1 cellular context compared by ENCODE assay signal in the genomic region with DNA sequence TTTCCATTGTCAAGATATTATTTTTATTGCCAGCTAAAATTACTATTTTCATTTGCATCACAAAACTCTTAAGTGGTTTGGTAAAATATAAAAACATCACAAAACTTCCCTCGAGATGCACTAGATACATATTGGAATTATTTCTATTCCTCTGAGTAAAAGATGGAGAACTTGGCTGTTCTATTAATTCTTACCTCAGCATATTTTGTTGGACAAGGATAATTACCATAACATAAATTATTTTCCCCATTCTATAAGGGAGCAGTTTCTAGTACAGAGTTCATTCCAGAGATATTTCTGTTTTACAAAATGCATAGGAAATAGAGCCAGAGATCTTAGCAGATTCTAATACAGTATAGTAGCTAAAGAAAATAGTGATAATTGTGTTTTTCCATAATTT.
TF ChIP-seq lines count a peak whose summit lies in the region.

No MANE protein-coding gene starts in this region.

TF ChIP-seq in A549, 52 proteins besides CTCF, POLR2A, EP300 and RAD21:
- TF ChIP-seq, protein P1, sequence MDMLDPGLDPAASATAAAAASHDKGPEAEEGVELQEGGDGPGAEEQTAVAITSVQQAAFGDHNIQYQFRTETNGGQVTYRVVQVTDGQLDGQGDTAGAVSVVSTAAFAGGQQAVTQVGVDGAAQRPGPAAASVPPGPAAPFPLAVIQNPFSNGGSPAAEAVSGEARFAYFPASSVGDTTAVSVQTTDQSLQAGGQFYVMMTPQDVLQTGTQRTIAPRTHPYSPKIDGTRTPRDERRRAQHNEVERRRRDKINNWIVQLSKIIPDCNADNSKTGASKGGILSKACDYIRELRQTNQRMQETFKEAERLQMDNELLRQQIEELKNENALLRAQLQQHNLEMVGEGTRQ (IDR thresholded peaks at IDR 0.05) = no peak
- TF ChIP-seq MAFK (IDR thresholded peaks at IDR 0.05; ENCODE audit: partially characterized antibody) = peak; percentile 49
